In the genomic region with DNA sequence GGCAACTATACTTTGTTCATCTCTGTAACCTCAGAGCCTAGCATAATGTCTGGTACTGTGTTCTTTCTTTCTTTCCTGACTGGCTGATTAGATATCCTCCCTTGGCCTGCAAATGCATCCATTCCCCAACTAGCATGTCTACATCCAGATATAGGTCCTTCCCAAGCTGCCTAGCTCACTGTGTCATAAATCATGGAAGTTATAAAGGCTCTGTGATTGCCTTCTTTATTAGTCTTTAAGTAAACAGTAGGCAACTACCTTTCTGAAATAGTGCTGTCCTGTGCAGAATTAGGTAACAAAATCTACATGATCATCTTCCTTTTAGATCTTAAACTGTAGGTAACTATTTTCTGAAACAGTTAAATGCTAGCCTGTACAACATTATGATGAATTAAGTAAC, we compare ENCODE assay signal across 27 cellular contexts.
"Had no signal": no experiment of that assay in that cellular context is flagged by ENCODE, and none has a peak within 500 bp of the region (broad histone marks: within the 10 kb centered on the region; RNA-seq: fewer than 3 reads in every experiment).

No MANE protein-coding gene starts in this region.

- H3K27ac ChIP-seq: heart left ventricle, left lung, lower lobe of right lung, neural progenitor cell, neutrophil, parathyroid adenoma, right atrium auricular region, right lobe of liver, stomach, testis, thyroid gland, transverse colon, upper lobe of right lung had no signal

- H3K27me3 ChIP-seq: left lung, neural progenitor cell, right atrium auricular region, stomach, testis, thyroid gland, transverse colon, upper lobe of right lung had no signal

- H3K4me1 ChIP-seq: heart left ventricle, left lung, lower lobe of right lung, neural progenitor cell, parathyroid adenoma, right atrium auricular region, right lobe of liver, stomach, testis, thyroid gland, transverse colon, upper lobe of right lung had no signal

- DNase-seq: heart left ventricle; islet precursor cell; left lung; lower lobe of right lung; mammary epithelial cell; mesenchymal stem cell; naive B cell; natural killer cell; nephron progenitor cell; occipital lobe; right lobe of liver; stimulated activated CD4-positive, alpha-beta T cell treated with anti-CD3 and anti-CD28 coated beads, Interleukin-12 subunit alpha, Interleukin-12 subunit beta, amount 100 ng/mL, for 4 hours; stimulated activated CD4-positive, alpha-beta T cell treated with anti-CD3 and anti-CD28 coated beads, Interleukin-15, amount 100 ng/mL, for 24 hours; stimulated activated CD4-positive, alpha-beta T cell treated with anti-CD3 and anti-CD28 coated beads, Interleukin-2, amount 100 ng/mL, for 24 hours; stimulated activated CD4-positive, alpha-beta T cell treated with anti-CD3 and anti-CD28 coated beads, Interleukin-4, amount 100 ng/mL, for 1 hour; stimulated activated naive B cell treated with anti-CD40 and anti-IgM and Interleukin-4, amounts not matched to agents 10 μg/mL and 1 μg/mL and 100 μg/mL, for 72 hours; stimulated activated naive CD8-positive, alpha-beta T cell treated with anti-CD3 and anti-CD28 coated beads, Interleukin-15, Interleukin-2, amounts not matched to agents 100 U/mL and 50 U/mL, for 24 hours; stomach; testis; thyroid gland; transverse colon; upper lobe of right lung had no signal

- H3K4me2 ChIP-seq: neural progenitor cell had no signal

- H3K9me3 ChIP-seq: heart left ventricle, left lung, lower lobe of right lung, neutrophil, right atrium auricular region, right lobe of liver, stomach, testis, thyroid gland, transverse colon, upper lobe of right lung had no signal

- ATAC-seq: heart left ventricle; left lung; lower lobe of right lung; natural killer cell; right lobe of liver; stimulated activated naive B cell treated with anti-CD40 and anti-IgM and Interleukin-4, amounts not matched to agents 10 μg/mL and 1 μg/mL and 100 μg/mL, for 72 hours; stimulated activated naive CD8-positive, alpha-beta T cell treated with anti-CD3 and anti-CD28 coated beads, Interleukin-15, Interleukin-2, amounts not matched to agents 100 U/mL and 50 U/mL, for 24 hours; upper lobe of right lung had no signal

- H3K36me3 ChIP-seq: heart left ventricle, left lung, lower lobe of right lung, neural progenitor cell, neutrophil, right atrium auricular region, right lobe of liver, stomach, thyroid gland, transverse colon, upper lobe of right lung had no signal

- FAIRE-seq: urothelium cell line had no signal

- H3K4me3 ChIP-seq: heart left ventricle, left lung, lower lobe of right lung, neural progenitor cell, right atrium auricular region, right lobe of liver, stomach, testis, thyroid gland, transverse colon, upper lobe of right lung had no signal
